Comparison of ENCODE assay signal across 1 cellular context in genomic region chrX:48802089-48802812, GRCh38.
TF ChIP-seq lines count a peak whose summit lies in the region.

No MANE protein-coding gene starts in this region.

TF ChIP-seq in HEK293, 187 proteins besides CTCF, POLR2A, EP300 and RAD21 (continued from another document):
- TF ChIP-seq ZSCAN5A (tag by site-specific recombination; IDR thresholded peaks at IDR 0.05) (no peak), ZNF843 (tag by site-specific recombination; IDR thresholded peaks at IDR 0.05) (peak; percentile 20; the same call in 1 of the 2 replicates), ZNF26 (tag by site-specific recombination; IDR thresholded peaks at IDR 0.05) (no peak), ZNF561 (tag by site-specific recombination; IDR thresholded peaks at IDR 0.05; ENCODE audit: borderline replicate concordance) (no peak), ZNF664 (tag by site-specific recombination; IDR thresholded peaks at IDR 0.05) (no peak), ZNF776 (tag by site-specific recombination; IDR thresholded peaks at IDR 0.05; ENCODE audit: borderline replicate concordance) (no peak), ZNF157 (tag by site-specific recombination; IDR thresholded peaks at IDR 0.05) (no peak), ZNF302 (tag by site-specific recombination; IDR thresholded peaks at IDR 0.05; ENCODE audit: low read depth) (no peak)
